15 cellular contexts compared by ENCODE assay signal in the genomic region with DNA sequence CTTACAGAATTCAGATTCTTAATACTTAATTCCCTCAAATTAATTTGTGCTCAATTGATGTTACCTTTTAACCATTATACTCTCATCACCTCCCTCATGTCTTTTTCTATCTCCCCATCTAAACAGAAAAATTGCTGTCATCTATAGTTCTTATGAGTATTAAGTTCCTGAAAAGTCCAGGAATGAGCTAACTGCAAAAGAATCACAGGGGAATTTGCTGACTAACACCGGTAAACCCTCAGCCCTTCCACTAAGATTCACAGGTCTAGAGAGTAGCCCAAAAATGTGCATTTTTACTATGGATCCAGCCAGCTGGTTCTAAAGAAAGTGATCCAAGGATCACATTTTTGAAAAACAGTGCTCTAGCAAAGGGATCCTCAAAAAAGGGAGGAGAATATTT.
DNase-seq lines count a peak whose midpoint lies in the region; ATAC-seq, FAIRE-seq and TF ChIP-seq lines count a peak whose summit lies in the region.
"Had no signal": no experiment of that assay in that cellular context is flagged by ENCODE, and none has a peak within 500 bp of the region (broad histone marks: within the 10 kb centered on the region; RNA-seq: fewer than 3 reads in every experiment).

No MANE protein-coding gene starts in this region.

- no peaks in the 10 kb centered on the region for H3K9me3 Mint-ChIP-seq in progenitor cell of endocrine pancreas (ENCODE audit: low read depth)

- H3K9ac ChIP-seq in fibroblast of lung (ENCODE audit: insufficient read depth, low read length), result no peak overlapping the region

- peak; percentile 82 for FAIRE-seq in G401.6 (lab: Jason Lieb, UNC)
- FAIRE-seq: D721Med had no signal

- H3K27me3 ChIP-seq in fibroblast of lung (ENCODE audit: control insufficient read depth, insufficient read depth, low read length), result no peaks in the 10 kb centered on the region
- H3K27me3 ChIP-seq: ascending aorta, esophagus squamous epithelium, transverse colon had no signal

- no peaks in the 10 kb centered on the region for H3K4me1 ChIP-seq in fibroblast of lung (ENCODE audit: control insufficient read depth, extremely low read depth, insufficient read depth, low read length)
- H3K4me1 ChIP-seq: ascending aorta, esophagus squamous epithelium, psoas muscle had no signal

- H3K27me3 Mint-ChIP-seq in progenitor cell of endocrine pancreas, result no peaks in the 10 kb centered on the region

- H3K4me1 Mint-ChIP-seq in progenitor cell of endocrine pancreas (ENCODE audit: low read depth), result peaks cover 5% of the 10 kb centered on the region

- H3K9me3 ChIP-seq in fibroblast of lung (ENCODE audit: control insufficient read depth, insufficient read depth, low read depth, low read length), result no peaks in the 10 kb centered on the region
- H3K9me3 ChIP-seq: ascending aorta, esophagus squamous epithelium, psoas muscle, transverse colon had no signal

- TF ChIP-seq CTCF in fibroblast of lung (conservative IDR thresholded peaks at IDR 0.05 in 1 of 2, IDR thresholded peaks at IDR 0.05 in 1 of 2; ENCODE audit: low read depth in 1 of 2, low read length in 2 of 2) (no peak), progenitor cell of endocrine pancreas (IDR thresholded peaks at IDR 0.05; ENCODE audit: unreplicated experiment) (no peak)

- no peak overlapping the region for H3K4me2 ChIP-seq in fibroblast of lung (ENCODE audit: extremely low read depth, insufficient read depth, low read length)

- no peak overlapping the region for H2AFZ ChIP-seq in fibroblast of lung (ENCODE audit: low read length)

- H3K4me3 Mint-ChIP-seq in progenitor cell of endocrine pancreas (ENCODE audit: low read depth), result no peak overlapping the region

- H3K79me2 ChIP-seq in fibroblast of lung (ENCODE audit: control insufficient read depth, insufficient read depth, low read length), result peaks cover 2% of the 10 kb centered on the region

- H3K36me3 ChIP-seq in fibroblast of lung (ENCODE audit: control insufficient read depth, insufficient read depth, low read length), result no peaks in the 10 kb centered on the region

- no peaks in the 10 kb centered on the region for H4K20me1 ChIP-seq in fibroblast of lung (ENCODE audit: control insufficient read depth, extremely low read depth, insufficient read depth, low read length)

- H3K36me3 Mint-ChIP-seq in progenitor cell of endocrine pancreas (ENCODE audit: insufficient read depth), result peaks cover 19% of the 10 kb centered on the region

- peak overlapping the region; percentile 68 for H3K27ac Mint-ChIP-seq in progenitor cell of endocrine pancreas

- H3K27ac ChIP-seq in fibroblast of lung (ENCODE audit: insufficient read depth, low read length), result peak overlapping the region; percentile 26
- H3K27ac ChIP-seq: ascending aorta, esophagus squamous epithelium, psoas muscle, transverse colon had no signal

- no peak for ATAC-seq in stimulated activated naive CD8-positive, alpha-beta T cell treated with anti-CD3 and anti-CD28 coated beads, Interleukin-15, Interleukin-2, amounts not matched to agents 100 U/mL and 50 U/mL, for 24 hours
- ATAC-seq in HG03095 (IDR thresholded peaks at IDR 0.05; ENCODE audit: unreplicated experiment), result no peak
- ATAC-seq: left colon, psoas muscle had no signal

- no peak overlapping the region for H3K4me3 ChIP-seq in fibroblast of lung (replicated peaks in 1 of 4; ENCODE audit: control extremely low read depth in 1 of 4, insufficient read depth in 1 of 4, low read depth in 3 of 4, low read length in 4 of 4)
- H3K4me3 ChIP-seq: ascending aorta, esophagus squamous epithelium, psoas muscle, transverse colon had no signal

- DNase-seq in RKO (ENCODE audit: low spot score) (peak; percentile 33), fibroblast of lung (ENCODE audit: low read depth in 2 of 2) (peak; percentile 37 to 87), progenitor cell of endocrine pancreas (ENCODE audit: low spot score, unreplicated experiment) (no peak), NCI-H82 treated with DMSO at 0.1 percent for 48 hours (lab: John Stamatoyannopoulos, UW; ENCODE audit: unreplicated experiment) (no peak)
- DNase-seq in stimulated activated naive CD8-positive, alpha-beta T cell treated with anti-CD3 and anti-CD28 coated beads, Interleukin-15, Interleukin-2, amounts not matched to agents 100 U/mL and 50 U/mL, for 24 hours, result no peak
- no peak for DNase-seq in stimulated activated naive CD4-positive, alpha-beta T cell (lab: John Stamatoyannopoulos, UW)
- DNase-seq: esophagus squamous epithelium, left colon, NCI-H1436 treated with DMSO at 0.1 percent for 48 hours, psoas muscle, transverse colon had no signal

Comparison
In these comparisons a context has a peak if more than half of its experiments do, and no peak if none do; other contexts are left out.
1. DNase-seq: peak in RKO (single experiment) and fibroblast of lung (2 of 2); none in progenitor cell of endocrine pancreas (single experiment), stimulated activated naive CD8-positive, alpha-beta T cell treated with anti-CD3 and anti-CD28 coated beads, Interleukin-15, Interleukin-2, amounts not matched to agents 100 U/mL and 50 U/mL, for 24 hours (single experiment), NCI-H82 treated with DMSO at 0.1 percent for 48 hours (single experiment) and stimulated activated naive CD4-positive, alpha-beta T cell (0 of 6).